ENCODE assay signal across 8 cellular contexts in the genomic region with DNA sequence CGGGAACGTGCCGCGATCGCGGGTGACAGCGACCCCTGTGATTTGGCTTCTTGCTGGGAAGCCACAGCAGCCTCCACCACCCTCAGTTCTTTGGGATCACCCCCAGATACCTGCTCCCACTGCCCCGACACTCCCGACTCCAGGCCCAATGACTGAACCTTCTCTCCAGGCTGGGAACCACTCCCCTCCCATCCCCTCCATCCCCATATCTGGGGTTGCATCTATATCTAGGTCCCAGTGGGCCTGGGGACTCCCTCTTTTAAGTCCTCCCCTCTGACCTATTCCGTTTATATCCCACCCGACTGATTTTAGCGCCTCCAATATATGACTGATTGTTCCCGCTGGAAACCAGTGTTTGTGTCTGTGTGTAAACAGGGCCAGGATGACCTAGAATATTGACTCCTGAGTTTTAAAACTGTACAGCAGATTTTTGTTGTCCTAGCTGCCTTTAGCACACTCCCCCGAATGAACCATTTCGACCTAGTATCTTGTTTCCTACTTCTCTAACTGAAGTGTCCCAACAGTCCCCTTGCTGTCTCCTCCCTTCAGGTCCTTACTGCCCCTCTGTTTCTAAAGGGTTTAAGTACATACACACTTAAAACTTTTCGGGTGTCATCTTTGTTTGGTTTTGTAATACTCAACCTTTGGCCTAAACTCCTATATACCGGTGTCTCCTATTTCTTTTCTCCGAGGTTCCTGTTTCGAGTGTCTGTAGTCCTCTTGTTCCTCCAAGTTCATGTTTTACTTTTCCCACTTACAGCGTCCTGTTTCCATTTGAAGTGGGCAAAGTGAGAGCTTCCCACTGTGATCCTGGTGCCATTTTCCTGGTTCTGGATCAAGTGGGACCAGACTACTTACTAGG.
DNase-seq lines count a peak whose midpoint lies in the region; ATAC-seq lines count a peak whose summit lies in the region.

No MANE protein-coding gene starts in this region.

- H3K4me1 ChIP-seq in ES-I3 (ENCODE audit: insufficient read depth, low read length) = peaks cover 9% of the 10 kb centered on the region
- H3K4me1 ChIP-seq in duodenal mucosa (ENCODE audit: control insufficient read depth in 1 of 2, insufficient read depth in 2 of 2, low read length in 2 of 2) = peaks cover 16 to 25% of the 10 kb centered on the region in 2 donors
- H3K4me1 ChIP-seq in muscle layer of duodenum (ENCODE audit: control insufficient read depth in 1 of 2, insufficient read depth in 2 of 2, low read length in 2 of 2) = peaks cover 5 to 27% of the 10 kb centered on the region in 2 donors

- H3K4me3 ChIP-seq in duodenal mucosa (ENCODE audit: low read depth in 1 of 2, low read length in 2 of 2) (peak overlapping the region; percentile 92 to 98), muscle layer of duodenum (ENCODE audit: low read depth in 1 of 2, low read length in 2 of 2) (peak overlapping the region; percentile 68 to 88)

- H3K27me3 ChIP-seq in duodenal mucosa (ENCODE audit: control insufficient read depth in 1 of 2, insufficient read depth in 2 of 2, low read length in 2 of 2) = no peaks in the 10 kb centered on the region
- no peaks in the 10 kb centered on the region for H3K27me3 ChIP-seq in muscle layer of duodenum (ENCODE audit: low read depth, low read length)

- DNase-seq in NOMO-1 treated with DMSO at 0.1 percent for 48 hours (lab: John Stamatoyannopoulos, UW; ENCODE audit: unreplicated experiment) (peak; percentile 62), NCI-H2029 (lab: John Stamatoyannopoulos, UW) (no peak)
- DNase-seq in activated effector memory CD4-positive, alpha-beta T cell treated with anti-CD3 and anti-CD28 coated beads, Interleukin-2, amount 50 U/mL, for 16 hours = no peak

- H3K9me3 ChIP-seq in ES-I3 (ENCODE audit: control insufficient read depth, insufficient read depth, low read length) (no peaks in the 10 kb centered on the region), duodenal mucosa (ENCODE audit: control insufficient read depth in 1 of 2, low read length in 2 of 2) (no peaks in the 10 kb centered on the region), muscle layer of duodenum (ENCODE audit: control insufficient read depth in 1 of 2, low read length in 2 of 2) (no peaks in the 10 kb centered on the region)

- peak overlapping the region; percentile 66 for H3K9ac ChIP-seq in ES-I3 (ENCODE audit: low read depth, low read length)
- peak overlapping the region; percentile 88 to 96 for H3K9ac ChIP-seq in duodenal mucosa (ENCODE audit: low read depth in 1 of 2, low read length in 2 of 2)

- H3K27ac ChIP-seq in duodenal mucosa (ENCODE audit: low read depth, low read length) (peak overlapping the region; percentile 81), muscle layer of duodenum (ENCODE audit: low read length) (peak overlapping the region; percentile 89)

- no peak for ATAC-seq in GM21723 (IDR thresholded peaks at IDR 0.05; ENCODE audit: unreplicated experiment)
- no peak for ATAC-seq in GM19452 (IDR thresholded peaks at IDR 0.05; ENCODE audit: unreplicated experiment)

- H3K36me3 ChIP-seq in ES-I3 (ENCODE audit: insufficient read depth, low read length) (peaks cover 18% of the 10 kb centered on the region), duodenal mucosa (ENCODE audit: control insufficient read depth in 1 of 2, insufficient read depth in 2 of 2, low read length in 2 of 2) (peaks cover 12 to 27% of the 10 kb centered on the region in 2 donors), muscle layer of duodenum (ENCODE audit: control insufficient read depth in 1 of 2, insufficient read depth in 2 of 2, low read length in 2 of 2) (peaks cover 22 to 27% of the 10 kb centered on the region in 2 donors)
